Comparison of ENCODE assay signal across 18 cellular contexts in genomic region chr1:86416343-86416742, GRCh38. TPM values are rescaled to one million over a fixed set of nuclear protein-coding genes. Genes with fewer than 3 reads are reported as not detected.
DNase-seq lines count a peak whose midpoint lies in the region; FAIRE-seq and TF ChIP-seq lines count a peak whose summit lies in the region.
"Had no signal": no experiment of that assay in that cellular context is flagged by ENCODE, and none has a peak within 500 bp of the region (broad histone marks: within the 10 kb centered on the region; RNA-seq: fewer than 3 reads in every experiment).

No MANE protein-coding gene starts in this region.

- H3K4me3 ChIP-seq in Peyer's patch (no peak overlapping the region), keratinocyte (ENCODE audit: control insufficient read depth in 2 of 3, extremely low read depth in 1 of 3, insufficient read depth in 2 of 3, low read depth in 1 of 3, low read length in 3 of 3) (no peak overlapping the region)
- H3K4me3 ChIP-seq: BLaER1 treated with 17β-estradiol and CSF1 and Interleukin-3, amounts not matched to agents 10 nM and 100 nM; coronary artery had no signal

- dilution Hi-C loops in keratinocyte (cut with MboI; ENCODE audit: extremely low pct_ligation_motif_present, low sequenced_read_pairs), result no loop called here

- H3K27me3 ChIP-seq in Peyer's patch, result no peaks in the 10 kb centered on the region
- H3K27me3 ChIP-seq in keratinocyte (ENCODE audit: control insufficient read depth, extremely low read depth, insufficient read depth, low read length), result no peaks in the 10 kb centered on the region
- H3K27me3 ChIP-seq: BLaER1 treated with 17β-estradiol and CSF1 and Interleukin-3, amounts not matched to agents 10 nM and 100 nM had no signal

- no peak overlapping the region for H3K4me2 ChIP-seq in keratinocyte (ENCODE audit: control insufficient read depth, extremely low read depth, insufficient read depth, low read depth, low read length)
- H3K4me2 ChIP-seq: BLaER1 treated with 17β-estradiol and CSF1 and Interleukin-3, amounts not matched to agents 10 nM and 100 nM had no signal

- peak; percentile 31 for DNase-seq in DMS79 treated with DMSO at 0.1 percent for 48 hours (lab: John Stamatoyannopoulos, UW)
- peak; percentile 76 for DNase-seq in NCI-H2029 (lab: John Stamatoyannopoulos, UW)
- peak in 2 of 3 donors; percentile 66 to 89 for DNase-seq in Peyer's patch
- no peak for DNase-seq in keratinocyte (ENCODE audit: low read depth, low spot score)
- no peak for DNase-seq in substantia nigra (lab: John Stamatoyannopoulos, UW)
- DNase-seq in posterior cingulate gyrus, result no peak
- DNase-seq in activated naive CD4-positive, alpha-beta T cell (lab: John Stamatoyannopoulos, UW), result no peak
- DNase-seq: activated gamma-delta T cell, anterior cingulate cortex, erythroblast, glutamatergic neuron, immature natural killer cell, NCI-H524, nephron progenitor cell, T-cell, WERI-Rb-1 had no signal

- intact Hi-C loops in posterior cingulate gyrus (cut with DNase I), result no loop called here

- H2AFZ ChIP-seq in keratinocyte (ENCODE audit: control insufficient read depth, low read length), result peak overlapping the region; percentile 30

- FAIRE-seq in keratinocyte (lab: Jason Lieb, UNC), result peak; percentile 23

- H4K20me1 ChIP-seq in keratinocyte (ENCODE audit: control insufficient read depth, extremely low read depth, insufficient read depth, low read length), result no peaks in the 10 kb centered on the region
- H4K20me1 ChIP-seq: BLaER1 treated with 17β-estradiol and CSF1 and Interleukin-3, amounts not matched to agents 10 nM and 100 nM had no signal

- H3K27ac ChIP-seq in Peyer's patch (no peak overlapping the region), keratinocyte (ENCODE audit: control insufficient read depth, insufficient read depth, low read length) (no peak overlapping the region), substantia nigra (ENCODE audit: low read depth, low read length, poor library complexity, severe bottlenecking) (no peak overlapping the region)
- H3K27ac ChIP-seq: BLaER1 treated with 17β-estradiol and CSF1 and Interleukin-3, amounts not matched to agents 10 nM and 100 nM; coronary artery; WERI-Rb-1 had no signal

- TF ChIP-seq CTCF in Peyer's patch (IDR thresholded peaks at IDR 0.05) (no peak), keratinocyte (optimal IDR thresholded peaks at IDR 0.05 in 1 of 3, IDR thresholded peaks at IDR 0.05 in 1 of 3, conservative IDR thresholded peaks at IDR 0.05 in 1 of 3; ENCODE audit: extremely low read depth in 1 of 3, insufficient read depth in 2 of 3, low read length in 3 of 3) (no peak)

- H3K9me1 ChIP-seq in keratinocyte (ENCODE audit: control insufficient read depth, extremely low read depth, insufficient read depth, low read length), result no peaks in the 10 kb centered on the region

- H3K9me3 ChIP-seq in Peyer's patch (no peaks in the 10 kb centered on the region), keratinocyte (ENCODE audit: control insufficient read depth, low read depth, low read length) (no peaks in the 10 kb centered on the region)
- H3K9me3 ChIP-seq: BLaER1 treated with 17β-estradiol and CSF1 and Interleukin-3, amounts not matched to agents 10 nM and 100 nM had no signal

- H3K4me1 ChIP-seq in Peyer's patch (no peaks in the 10 kb centered on the region), keratinocyte (ENCODE audit: control insufficient read depth, extremely low read depth, insufficient read depth, low read length) (peaks cover 18% of the 10 kb centered on the region)

- no peaks in the 10 kb centered on the region for H3K36me3 ChIP-seq in Peyer's patch
- no peaks in the 10 kb centered on the region for H3K36me3 ChIP-seq in keratinocyte (ENCODE audit: control insufficient read depth in 2 of 2, extremely low read depth in 1 of 2, insufficient read depth in 2 of 2, low read length in 2 of 2)
- H3K36me3 ChIP-seq: BLaER1 treated with 17β-estradiol and CSF1 and Interleukin-3, amounts not matched to agents 10 nM and 100 nM; WERI-Rb-1 had no signal

- no peaks in the 10 kb centered on the region for H3K79me2 ChIP-seq in keratinocyte (ENCODE audit: control insufficient read depth, insufficient read depth, low read length)

- TF ChIP-seq POLR2A in Peyer's patch (IDR thresholded peaks at IDR 0.05), result no peak

- H3K9ac ChIP-seq in keratinocyte (ENCODE audit: control insufficient read depth, extremely low read depth, insufficient read depth, low read length), result no peak overlapping the region
- H3K9ac ChIP-seq: BLaER1 treated with 17β-estradiol and CSF1 and Interleukin-3, amounts not matched to agents 10 nM and 100 nM had no signal

RNA-seq across cellular contexts. Expression of gene CLCA2, which starts 7.6 kb away (rescaled TPM):
- total RNA-seq in Peyer's patch, result 1 to 10 TPM in 2 of 4 donors, not detected in 2; 1.2 to 5.0 TPM
- polyA plus RNA-seq in keratinocyte, result 276 to 518 TPM (median 407 TPM) in 3 replicates
- 70.1 TPM for polyA plus RNA-seq in keratinocyte (2011; ENCODE audit: low read depth)
- polyA plus RNA-seq in keratinocyte (2011; cell fraction: cytosol; rRNA removed), result 101 and 182 TPM in 2 replicates
- 524 and 583 TPM in 2 replicates for polyA plus RNA-seq in keratinocyte (2011; cell fraction: nucleus; rRNA removed)
- polyA plus RNA-seq in keratinocyte (2012; ENCODE audit: low replicate concordance), result 118 and 196 TPM in 2 replicates
- 78.1 to 457 TPM (median 341 TPM) in 3 replicates for polyA minus RNA-seq in keratinocyte
- 162 TPM for polyA minus RNA-seq in keratinocyte (2011; cell fraction: cytosol; rRNA and poly(A)+ RNA removed)
- 516 and 884 TPM in 2 replicates for polyA minus RNA-seq in keratinocyte (2011; cell fraction: nucleus; rRNA and poly(A)+ RNA removed)
- total RNA-seq: T-cell had no signal
- polyA plus RNA-seq: immature natural killer cell had no signal

RNA-seq across cellular contexts. Expression of gene ODF2L, which starts 20.2 kb away (rescaled TPM):
- total RNA-seq in Peyer's patch, result 100 to 1,000 TPM in 1 of 4 donors, 10 to 100 TPM in 3; 29.8 to 225 (median 46.5) TPM
- polyA plus RNA-seq in keratinocyte, result 11.7 to 22.0 TPM (median 13.2 TPM) in 3 replicates
- polyA plus RNA-seq in keratinocyte (2011; ENCODE audit: low read depth), result 47.9 TPM
- 7.0 and 10.2 TPM in 2 replicates for polyA plus RNA-seq in keratinocyte (2011; cell fraction: cytosol; rRNA removed)
- polyA plus RNA-seq in keratinocyte (2011; cell fraction: nucleus; rRNA removed), result 29.7 and 45.8 TPM in 2 replicates
- 8.0 and 14.9 TPM in 2 replicates for polyA plus RNA-seq in keratinocyte (2012; ENCODE audit: low replicate concordance)
- polyA minus RNA-seq in keratinocyte, result 0.69 to 8.8 TPM (median 5.7 TPM) in 3 replicates
- polyA minus RNA-seq in keratinocyte (2011; cell fraction: cytosol; rRNA and poly(A)+ RNA removed), result 15.2 TPM
- polyA minus RNA-seq in keratinocyte (2011; cell fraction: nucleus; rRNA and poly(A)+ RNA removed), result 18.0 and 32.3 TPM in 2 replicates

RNA-seq across cellular contexts. Expression of gene CLCA1, which starts 52.4 kb away (rescaled TPM):
- total RNA-seq in Peyer's patch, result 100 to 1,000 TPM in 3 of 4 donors, 10 to 100 TPM in 1; 87.5 to 841 (median 195) TPM
- polyA plus RNA-seq in keratinocyte, result 0.04 to 0.05 TPM in 2 of 3 replicates, not detected in the other
- polyA plus RNA-seq in keratinocyte (2011; ENCODE audit: low read depth), result 0.30 TPM
- polyA plus RNA-seq in keratinocyte (2011; cell fraction: cytosol; rRNA removed), result not detected in 2 replicates
- 0.09 TPM in 1 of 2 replicates, not detected in the other for polyA plus RNA-seq in keratinocyte (2011; cell fraction: nucleus; rRNA removed)
- 0.38 TPM in 1 of 2 replicates, not detected in the other for polyA plus RNA-seq in keratinocyte (2012; ENCODE audit: low replicate concordance)
- 0.13 TPM in 1 of 3 replicates, not detected in the others for polyA minus RNA-seq in keratinocyte
- polyA minus RNA-seq in keratinocyte (2011; cell fraction: cytosol; rRNA and poly(A)+ RNA removed), result not detected
- polyA minus RNA-seq in keratinocyte (2011; cell fraction: nucleus; rRNA and poly(A)+ RNA removed), result 0.16 TPM in 1 of 2 replicates, not detected in the other
- polyA plus RNA-seq: immature natural killer cell had no signal

Comparison
In these comparisons a context has a peak if more than half of its experiments do, and no peak if none do; other contexts are left out.
1. DNase-seq: peak in DMS79 treated with DMSO at 0.1 percent for 48 hours (single experiment), NCI-H2029 (single experiment) and Peyer's patch (2 of 3); none in keratinocyte (single experiment), substantia nigra (0 of 49), posterior cingulate gyrus (0 of 10) and activated naive CD4-positive, alpha-beta T cell (0 of 4).